Comparison of ENCODE assay signal across 1 cellular context in genomic region chr11:69032833-69033232, GRCh38.
TF ChIP-seq lines count a peak whose summit lies in the region.

No MANE protein-coding gene starts in this region.

TF ChIP-seq in GM23338, 12 proteins besides CTCF, POLR2A, EP300 and RAD21 (continued from another document):
- no peak for TF ChIP-seq EZH2phosphoT487 (IDR thresholded peaks at IDR 0.05; ENCODE audit: unreplicated experiment)
